Comparison of ENCODE assay signal across 8 cellular contexts in the genomic region with DNA sequence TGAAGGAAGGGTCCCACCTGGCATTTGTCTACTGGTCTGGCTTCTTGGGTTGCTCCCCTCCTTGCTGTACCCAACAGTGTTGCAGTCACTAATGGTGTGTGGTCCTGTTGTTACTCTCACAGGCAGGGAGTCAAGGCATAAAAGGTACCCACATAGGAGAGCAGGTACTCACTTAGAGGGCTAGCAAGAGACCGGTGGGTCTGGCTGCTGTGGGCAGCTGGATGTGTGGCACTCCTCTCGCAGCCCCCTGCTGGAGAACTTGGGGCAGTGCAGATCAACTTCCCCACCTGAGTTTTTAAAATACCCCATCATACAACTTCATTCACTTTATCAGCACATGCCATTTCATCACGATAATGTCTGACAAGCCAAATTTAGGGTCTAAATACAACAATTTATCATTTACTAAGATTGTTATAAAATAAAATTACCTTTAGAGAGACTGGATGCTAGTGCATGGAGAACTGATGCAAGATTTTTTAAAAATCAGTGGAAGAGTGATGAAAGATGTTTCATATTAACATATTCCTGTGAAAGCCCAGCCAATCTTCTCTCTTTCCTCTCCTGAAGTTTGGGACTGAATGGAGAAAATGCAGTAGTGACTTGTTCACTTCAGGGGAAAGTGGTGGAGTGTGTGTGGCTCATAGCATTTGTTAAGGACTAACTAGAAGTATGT. TPM values are rescaled to one million over a fixed set of nuclear protein-coding genes. Genes with fewer than 3 reads are reported as not detected.
DNase-seq lines count a peak whose midpoint lies in the region; ATAC-seq and TF ChIP-seq lines count a peak whose summit lies in the region.

No MANE protein-coding gene starts in this region.

- POLR2A ChIA-PET in HEK293T (lab: Yijun Ruan, JAX) = interaction anchor here (0.8 kb wide), 1 partner anchor 86 kb away, joined by 4 read pairs; a partner anchor contains a TSS

- DNase-seq in ELR (ENCODE audit: low read depth) = peak; percentile 62
- peak; percentile 84 for DNase-seq in HEK293T (ENCODE audit: extremely low spot score)
- peak; percentile 58 for DNase-seq in NCI-H748 treated with DMSO at 0.1 percent for 48 hours (lab: John Stamatoyannopoulos, UW)
- peak; percentile 43 for DNase-seq in activated T-cell treated with anti-CD3 and anti-CD28 coated beads for 48 hours (ENCODE audit: low read depth)
- peak; percentile 64 for DNase-seq in fibroblast of pulmonary artery (ENCODE audit: low read depth)
- no peak for DNase-seq in omental fat pad (ENCODE audit: low spot score)
- DNase-seq in cerebellar nuclear complex (lab: John Stamatoyannopoulos, UW) = no peak

- ATAC-seq in omental fat pad (ENCODE audit: low FRiP score) (peak; percentile 68), GM18861 (IDR thresholded peaks at IDR 0.05; ENCODE audit: unreplicated experiment) (no peak)

- no peak overlapping the region for H3K4me3 ChIP-seq in fibroblast of pulmonary artery (replicated peaks; ENCODE audit: low read depth, low read length)

- TF ChIP-seq CTCF in fibroblast of pulmonary artery (IDR thresholded peaks at IDR 0.05; ENCODE audit: low read length, missing control alignments) = peak; percentile 99
- peak in 2 of 3 donors; percentile 36 to 64 for TF ChIP-seq CTCF in omental fat pad (IDR thresholded peaks at IDR 0.05)

- CTCF ChIA-PET in HEK293T (lab: Yijun Ruan, JAX) = interaction anchor here (1.0 to 1.9 kb wide), 4 partner anchors 10 to 112 kb away, joined by 3 to 6 read pairs (median 4); no protein-coding TSS in a partner anchor

TF ChIP-seq in HEK293T, 16 proteins besides CTCF, POLR2A, EP300 and RAD21:
- no peak for TF ChIP-seq LEF1 (IDR thresholded peaks at IDR 0.05; ENCODE audit: borderline replicate concordance)
- TF ChIP-seq TARDBP (IDR thresholded peaks at IDR 0.05) = no peak
- TF ChIP-seq ARNT (IDR thresholded peaks at IDR 0.05) = no peak
- no peak for TF ChIP-seq NFRKB (IDR thresholded peaks at IDR 0.05)
- TF ChIP-seq SP1 (IDR thresholded peaks at IDR 0.05) = no peak
- TF ChIP-seq FOXK2 (IDR thresholded peaks at IDR 0.05) = no peak
- TF ChIP-seq, protein P1, sequence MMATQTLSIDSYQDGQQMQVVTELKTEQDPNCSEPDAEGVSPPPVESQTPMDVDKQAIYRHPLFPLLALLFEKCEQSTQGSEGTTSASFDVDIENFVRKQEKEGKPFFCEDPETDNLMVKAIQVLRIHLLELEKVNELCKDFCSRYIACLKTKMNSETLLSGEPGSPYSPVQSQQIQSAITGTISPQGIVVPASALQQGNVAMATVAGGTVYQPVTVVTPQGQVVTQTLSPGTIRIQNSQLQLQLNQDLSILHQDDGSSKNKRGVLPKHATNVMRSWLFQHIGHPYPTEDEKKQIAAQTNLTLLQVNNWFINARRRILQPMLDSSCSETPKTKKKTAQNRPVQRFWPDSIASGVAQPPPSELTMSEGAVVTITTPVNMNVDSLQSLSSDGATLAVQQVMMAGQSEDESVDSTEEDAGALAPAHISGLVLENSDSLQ (IDR thresholded peaks at IDR 0.05) = no peak
- TF ChIP-seq CTBP1 (IDR thresholded peaks at IDR 0.05; ENCODE audit: borderline replicate concordance) = no peak
- no peak for TF ChIP-seq BHLHE40 (IDR thresholded peaks at IDR 0.05; ENCODE audit: borderline replicate concordance)
- TF ChIP-seq SUZ12 (IDR thresholded peaks at IDR 0.05) = no peak
- TF ChIP-seq ZNF384 (IDR thresholded peaks at IDR 0.05) = no peak
- no peak for TF ChIP-seq ELF4 (IDR thresholded peaks at IDR 0.05)
- TF ChIP-seq HDGF (IDR thresholded peaks at IDR 0.05; ENCODE audit: borderline replicate concordance) = no peak
- no peak for TF ChIP-seq FOXM1 (IDR thresholded peaks at IDR 0.05; ENCODE audit: borderline replicate concordance)
- no peak for TF ChIP-seq FOXA1 (IDR thresholded peaks at IDR 0.05)
- no peak for TF ChIP-seq L3MBTL2 (conservative IDR thresholded peaks at IDR 0.05)

RNA-seq across cellular contexts. Expression of a gene that starts 42.8 kb away (rescaled TPM):
- 10 to 100 TPM in 1 of 4 donors, 1 to 10 TPM in 3; 2.3 to 15.1 (median 5.9) TPM for total RNA-seq in omental fat pad

Comparison
In these comparisons a context has a peak if more than half of its experiments do, and no peak if none do; other contexts are left out.
1. DNase-seq: peak in ELR (single experiment), HEK293T (single experiment), NCI-H748 treated with DMSO at 0.1 percent for 48 hours (single experiment), activated T-cell treated with anti-CD3 and anti-CD28 coated beads for 48 hours (single experiment) and fibroblast of pulmonary artery (single experiment); none in omental fat pad (single experiment) and cerebellar nuclear complex (0 of 2).